Comparison of ENCODE assay signal across 2 cellular contexts in the genomic region with DNA sequence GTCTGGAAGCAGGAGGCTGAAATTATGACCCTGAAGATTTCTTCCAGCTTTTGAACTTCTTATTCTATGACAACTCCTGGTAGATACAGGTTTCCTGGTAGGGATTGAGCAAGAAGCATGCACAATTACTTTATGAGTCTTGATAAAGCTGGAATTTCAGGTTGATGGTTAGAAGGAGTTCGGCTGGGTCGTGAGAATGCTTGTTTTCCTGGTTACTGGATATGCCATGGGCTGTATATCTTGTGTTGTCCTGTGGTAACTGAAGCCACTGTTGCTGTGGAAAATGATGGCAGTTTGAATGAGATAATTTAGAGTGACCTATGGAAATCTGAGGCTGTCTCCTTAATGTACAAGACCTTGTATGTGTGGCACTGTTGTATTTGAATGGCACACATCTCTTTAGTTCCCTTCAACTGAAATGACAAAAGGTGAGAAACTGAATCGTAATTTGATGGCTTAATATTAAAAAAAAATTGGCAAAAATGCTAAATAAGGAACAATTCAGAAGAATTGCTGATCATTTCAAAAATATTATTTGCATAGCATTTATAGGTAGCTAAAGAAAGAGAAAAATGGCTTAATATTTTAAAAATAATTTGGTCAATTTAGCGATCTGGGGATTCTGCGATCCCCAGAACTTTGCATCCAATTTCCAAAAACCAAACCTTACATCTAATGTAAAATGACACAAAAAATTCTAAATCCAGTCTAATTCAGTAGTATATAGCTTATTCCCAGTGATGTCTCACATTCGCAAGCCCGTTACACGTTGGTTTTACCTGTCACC.
TF ChIP-seq lines count a peak whose summit lies in the region.

No MANE protein-coding gene starts in this region.

TF ChIP-seq in HEK293, 187 proteins besides CTCF, POLR2A, EP300 and RAD21 (continues in another document):
- TF ChIP-seq, protein P1, sequence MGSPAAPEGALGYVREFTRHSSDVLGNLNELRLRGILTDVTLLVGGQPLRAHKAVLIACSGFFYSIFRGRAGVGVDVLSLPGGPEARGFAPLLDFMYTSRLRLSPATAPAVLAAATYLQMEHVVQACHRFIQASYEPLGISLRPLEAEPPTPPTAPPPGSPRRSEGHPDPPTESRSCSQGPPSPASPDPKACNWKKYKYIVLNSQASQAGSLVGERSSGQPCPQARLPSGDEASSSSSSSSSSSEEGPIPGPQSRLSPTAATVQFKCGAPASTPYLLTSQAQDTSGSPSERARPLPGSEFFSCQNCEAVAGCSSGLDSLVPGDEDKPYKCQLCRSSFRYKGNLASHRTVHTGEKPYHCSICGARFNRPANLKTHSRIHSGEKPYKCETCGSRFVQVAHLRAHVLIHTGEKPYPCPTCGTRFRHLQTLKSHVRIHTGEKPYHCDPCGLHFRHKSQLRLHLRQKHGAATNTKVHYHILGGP (tag by site-specific recombination; IDR thresholded peaks at IDR 0.05): no peak
- 0 out of 2 replicates have a peak, but pooled peaks have one; percentile 14 for TF ChIP-seq ZNF10 (tag by site-specific recombination; IDR thresholded peaks at IDR 0.05)
- TF ChIP-seq, protein P2, sequence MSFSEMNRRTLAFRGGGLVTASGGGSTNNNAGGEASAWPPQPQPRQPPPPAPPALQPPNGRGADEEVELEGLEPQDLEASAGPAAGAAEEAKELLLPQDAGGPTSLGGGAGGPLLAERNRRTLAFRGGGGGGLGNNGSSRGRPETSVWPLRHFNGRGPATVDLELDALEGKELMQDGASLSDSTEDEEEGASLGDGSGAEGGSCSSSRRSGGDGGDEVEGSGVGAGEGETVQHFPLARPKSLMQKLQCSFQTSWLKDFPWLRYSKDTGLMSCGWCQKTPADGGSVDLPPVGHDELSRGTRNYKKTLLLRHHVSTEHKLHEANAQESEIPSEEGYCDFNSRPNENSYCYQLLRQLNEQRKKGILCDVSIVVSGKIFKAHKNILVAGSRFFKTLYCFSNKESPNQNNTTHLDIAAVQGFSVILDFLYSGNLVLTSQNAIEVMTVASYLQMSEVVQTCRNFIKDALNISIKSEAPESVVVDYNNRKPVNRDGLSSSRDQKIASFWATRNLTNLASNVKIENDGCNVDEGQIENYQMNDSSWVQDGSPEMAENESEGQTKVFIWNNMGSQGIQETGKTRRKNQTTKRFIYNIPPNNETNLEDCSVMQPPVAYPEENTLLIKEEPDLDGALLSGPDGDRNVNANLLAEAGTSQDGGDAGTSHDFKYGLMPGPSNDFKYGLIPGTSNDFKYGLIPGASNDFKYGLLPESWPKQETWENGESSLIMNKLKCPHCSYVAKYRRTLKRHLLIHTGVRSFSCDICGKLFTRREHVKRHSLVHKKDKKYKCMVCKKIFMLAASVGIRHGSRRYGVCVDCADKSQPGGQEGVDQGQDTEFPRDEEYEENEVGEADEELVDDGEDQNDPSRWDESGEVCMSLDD (tag by site-specific recombination; IDR thresholded peaks at IDR 0.05): no peak
- peak; percentile 63; the same call in 1 of the 2 replicates for TF ChIP-seq ZNF600 (tag by site-specific recombination; IDR thresholded peaks at IDR 0.05)
- no peak for TF ChIP-seq ZNF544 (tag by site-specific recombination; IDR thresholded peaks at IDR 0.05)
- TF ChIP-seq, protein P3, sequence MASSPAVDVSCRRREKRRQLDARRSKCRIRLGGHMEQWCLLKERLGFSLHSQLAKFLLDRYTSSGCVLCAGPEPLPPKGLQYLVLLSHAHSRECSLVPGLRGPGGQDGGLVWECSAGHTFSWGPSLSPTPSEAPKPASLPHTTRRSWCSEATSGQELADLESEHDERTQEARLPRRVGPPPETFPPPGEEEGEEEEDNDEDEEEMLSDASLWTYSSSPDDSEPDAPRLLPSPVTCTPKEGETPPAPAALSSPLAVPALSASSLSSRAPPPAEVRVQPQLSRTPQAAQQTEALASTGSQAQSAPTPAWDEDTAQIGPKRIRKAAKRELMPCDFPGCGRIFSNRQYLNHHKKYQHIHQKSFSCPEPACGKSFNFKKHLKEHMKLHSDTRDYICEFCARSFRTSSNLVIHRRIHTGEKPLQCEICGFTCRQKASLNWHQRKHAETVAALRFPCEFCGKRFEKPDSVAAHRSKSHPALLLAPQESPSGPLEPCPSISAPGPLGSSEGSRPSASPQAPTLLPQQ (tag by site-specific recombination; IDR thresholded peaks at IDR 0.05): 0 out of 2 replicates have a peak, but pooled peaks have one; percentile 19
- TF ChIP-seq IKZF3 (tag by site-specific recombination; IDR thresholded peaks at IDR 0.05): no peak
- TF ChIP-seq ZNF37A (tag by site-specific recombination; IDR thresholded peaks at IDR 0.05): no peak
- TF ChIP-seq ZNF747 (tag by site-specific recombination; IDR thresholded peaks at IDR 0.05): no peak
- TF ChIP-seq, protein P4, sequence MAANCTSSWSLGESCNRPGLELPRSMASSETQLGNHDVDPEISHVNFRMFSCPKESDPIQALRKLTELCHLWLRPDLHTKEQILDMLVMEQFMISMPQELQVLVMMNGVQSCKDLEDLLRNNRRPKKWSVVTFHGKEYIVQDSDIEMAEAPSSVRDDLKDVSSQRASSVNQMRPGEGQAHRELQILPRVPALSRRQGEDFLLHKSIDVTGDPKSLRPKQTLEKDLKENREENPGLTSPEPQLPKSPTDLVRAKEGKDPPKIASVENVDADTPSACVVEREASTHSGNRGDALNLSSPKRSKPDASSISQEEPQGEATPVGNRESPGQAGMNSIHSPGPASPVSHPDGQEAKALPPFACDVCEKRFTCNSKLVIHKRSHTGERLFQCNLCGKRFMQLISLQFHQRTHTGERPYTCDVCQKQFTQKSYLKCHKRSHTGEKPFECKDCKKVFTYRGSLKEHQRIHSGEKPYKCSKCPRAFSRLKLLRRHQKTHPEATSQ (tag by site-specific recombination; IDR thresholded peaks at IDR 0.05): no peak
- no peak for TF ChIP-seq ZFP69B (tag by site-specific recombination; IDR thresholded peaks at IDR 0.05)
- TF ChIP-seq ZNF514 (tag by site-specific recombination; IDR thresholded peaks at IDR 0.05): no peak
- TF ChIP-seq, protein P5, sequence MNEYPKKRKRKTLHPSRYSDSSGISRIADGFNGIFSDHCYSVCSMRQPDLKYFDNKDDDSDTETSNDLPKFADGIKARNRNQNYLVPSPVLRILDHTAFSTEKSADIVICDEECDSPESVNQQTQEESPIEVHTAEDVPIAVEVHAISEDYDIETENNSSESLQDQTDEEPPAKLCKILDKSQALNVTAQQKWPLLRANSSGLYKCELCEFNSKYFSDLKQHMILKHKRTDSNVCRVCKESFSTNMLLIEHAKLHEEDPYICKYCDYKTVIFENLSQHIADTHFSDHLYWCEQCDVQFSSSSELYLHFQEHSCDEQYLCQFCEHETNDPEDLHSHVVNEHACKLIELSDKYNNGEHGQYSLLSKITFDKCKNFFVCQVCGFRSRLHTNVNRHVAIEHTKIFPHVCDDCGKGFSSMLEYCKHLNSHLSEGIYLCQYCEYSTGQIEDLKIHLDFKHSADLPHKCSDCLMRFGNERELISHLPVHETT (tag by site-specific recombination; IDR thresholded peaks at IDR 0.05): no peak
- no peak for TF ChIP-seq ZNF354C (tag by site-specific recombination; IDR thresholded peaks at IDR 0.05; ENCODE audit: borderline replicate concordance, low read depth)
- no peak for TF ChIP-seq ZNF624 (tag by site-specific recombination; IDR thresholded peaks at IDR 0.05)
- no peak for TF ChIP-seq ZXDB (tag by site-specific recombination; IDR thresholded peaks at IDR 0.05)
- no peak for TF ChIP-seq ZNF623 (tag by site-specific recombination; IDR thresholded peaks at IDR 0.05)
- no peak for TF ChIP-seq ZNF223 (tag by site-specific recombination; IDR thresholded peaks at IDR 0.05)

TF ChIP-seq in GM12878, 131 proteins besides CTCF, POLR2A, EP300 and RAD21:
- TF ChIP-seq MEF2A (IDR thresholded peaks at IDR 0.05; ENCODE audit: insufficient read depth, low read depth, low read length): no peak
- no peak for TF ChIP-seq TARDBP (IDR thresholded peaks at IDR 0.05; ENCODE audit: borderline replicate concordance)
- TF ChIP-seq CEBPB (IDR thresholded peaks at IDR 0.05; ENCODE audit: borderline replicate concordance in 1 of 2, low read depth in 2 of 2, low read length in 2 of 2): no peak
- TF ChIP-seq, protein P6, sequence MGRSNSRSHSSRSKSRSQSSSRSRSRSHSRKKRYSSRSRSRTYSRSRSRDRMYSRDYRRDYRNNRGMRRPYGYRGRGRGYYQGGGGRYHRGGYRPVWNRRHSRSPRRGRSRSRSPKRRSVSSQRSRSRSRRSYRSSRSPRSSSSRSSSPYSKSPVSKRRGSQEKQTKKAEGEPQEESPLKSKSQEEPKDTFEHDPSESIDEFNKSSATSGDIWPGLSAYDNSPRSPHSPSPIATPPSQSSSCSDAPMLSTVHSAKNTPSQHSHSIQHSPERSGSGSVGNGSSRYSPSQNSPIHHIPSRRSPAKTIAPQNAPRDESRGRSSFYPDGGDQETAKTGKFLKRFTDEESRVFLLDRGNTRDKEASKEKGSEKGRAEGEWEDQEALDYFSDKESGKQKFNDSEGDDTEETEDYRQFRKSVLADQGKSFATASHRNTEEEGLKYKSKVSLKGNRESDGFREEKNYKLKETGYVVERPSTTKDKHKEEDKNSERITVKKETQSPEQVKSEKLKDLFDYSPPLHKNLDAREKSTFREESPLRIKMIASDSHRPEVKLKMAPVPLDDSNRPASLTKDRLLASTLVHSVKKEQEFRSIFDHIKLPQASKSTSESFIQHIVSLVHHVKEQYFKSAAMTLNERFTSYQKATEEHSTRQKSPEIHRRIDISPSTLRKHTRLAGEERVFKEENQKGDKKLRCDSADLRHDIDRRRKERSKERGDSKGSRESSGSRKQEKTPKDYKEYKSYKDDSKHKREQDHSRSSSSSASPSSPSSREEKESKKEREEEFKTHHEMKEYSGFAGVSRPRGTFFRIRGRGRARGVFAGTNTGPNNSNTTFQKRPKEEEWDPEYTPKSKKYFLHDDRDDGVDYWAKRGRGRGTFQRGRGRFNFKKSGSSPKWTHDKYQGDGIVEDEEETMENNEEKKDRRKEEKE (IDR thresholded peaks at IDR 0.05): no peak
- TF ChIP-seq, protein P7, sequence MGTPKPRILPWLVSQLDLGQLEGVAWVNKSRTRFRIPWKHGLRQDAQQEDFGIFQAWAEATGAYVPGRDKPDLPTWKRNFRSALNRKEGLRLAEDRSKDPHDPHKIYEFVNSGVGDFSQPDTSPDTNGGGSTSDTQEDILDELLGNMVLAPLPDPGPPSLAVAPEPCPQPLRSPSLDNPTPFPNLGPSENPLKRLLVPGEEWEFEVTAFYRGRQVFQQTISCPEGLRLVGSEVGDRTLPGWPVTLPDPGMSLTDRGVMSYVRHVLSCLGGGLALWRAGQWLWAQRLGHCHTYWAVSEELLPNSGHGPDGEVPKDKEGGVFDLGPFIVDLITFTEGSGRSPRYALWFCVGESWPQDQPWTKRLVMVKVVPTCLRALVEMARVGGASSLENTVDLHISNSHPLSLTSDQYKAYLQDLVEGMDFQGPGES (IDR thresholded peaks at IDR 0.05): no peak
- TF ChIP-seq, protein P8, sequence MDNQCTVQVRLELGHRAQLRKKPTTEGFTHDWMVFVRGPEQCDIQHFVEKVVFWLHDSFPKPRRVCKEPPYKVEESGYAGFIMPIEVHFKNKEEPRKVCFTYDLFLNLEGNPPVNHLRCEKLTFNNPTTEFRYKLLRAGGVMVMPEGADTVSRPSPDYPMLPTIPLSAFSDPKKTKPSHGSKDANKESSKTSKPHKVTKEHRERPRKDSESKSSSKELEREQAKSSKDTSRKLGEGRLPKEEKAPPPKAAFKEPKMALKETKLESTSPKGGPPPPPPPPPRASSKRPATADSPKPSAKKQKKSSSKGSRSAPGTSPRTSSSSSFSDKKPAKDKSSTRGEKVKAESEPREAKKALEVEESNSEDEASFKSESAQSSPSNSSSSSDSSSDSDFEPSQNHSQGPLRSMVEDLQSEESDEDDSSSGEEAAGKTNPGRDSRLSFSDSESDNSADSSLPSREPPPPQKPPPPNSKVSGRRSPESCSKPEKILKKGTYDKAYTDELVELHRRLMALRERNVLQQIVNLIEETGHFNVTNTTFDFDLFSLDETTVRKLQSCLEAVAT (IDR thresholded peaks at IDR 0.05): 0 out of 2 replicates have a peak, but pooled peaks have one; percentile 12
